Comparison of ENCODE assay signal across 8 cellular contexts in genomic region chr10:93481931-93482834, GRCh38. TPM values are rescaled to one million over a fixed set of nuclear protein-coding genes. Genes with fewer than 3 reads are reported as not detected.
DNase-seq lines count a peak whose midpoint lies in the region; ATAC-seq, FAIRE-seq and TF ChIP-seq lines count a peak whose summit lies in the region.

Gene MYOF, minus strand, starts transcription at chr10:93482334. Its CDS starts 140 bp downstream, at chr10:93482194.

- H3K4me3 Mint-ChIP-seq in GM23338: peak within 1 kb of the TSS; percentile 79

- H3K9me3 Mint-ChIP-seq in GM23338: no peaks in the 10 kb centered on the region

- H3K4me3 ChIP-seq in GM23338: peak within 1 kb of the TSS; percentile 55
- H3K4me3 ChIP-seq in SU-DHL-6 (ENCODE audit: insufficient read depth, low read length, poor library complexity, severe bottlenecking): peak within 1 kb of the TSS; percentile 40
- H3K4me3 ChIP-seq in body of pancreas: peak within 1 kb of the TSS; percentile 15 to 52

- no peaks in the 10 kb centered on the region for H3K9me2 ChIP-seq in GM23338 (ENCODE audit: insufficient read depth)
- H3K9me2 ChIP-seq in SU-DHL-6 (replicated peaks; ENCODE audit: insufficient read depth, low read length): no peaks in the 10 kb centered on the region

- H3K27ac ChIP-seq in GM23338 (ENCODE audit: low read depth): no peak within 1 kb of the TSS
- H3K27ac ChIP-seq in SU-DHL-6 (ENCODE audit: low read depth, low read length): no peak within 1 kb of the TSS
- H3K27ac ChIP-seq in body of pancreas: peak within 1 kb of the TSS; percentile 37 to 82 (median 73)

- H3K27me3 ChIP-seq in GM23338 (ENCODE audit: insufficient read depth) (peaks cover 17% of the 10 kb centered on the region), SU-DHL-6 (ENCODE audit: low read length) (no peaks in the 10 kb centered on the region), body of pancreas (no peaks in the 10 kb centered on the region)

- peak within 1 kb of the TSS; percentile 87 for H3K9ac ChIP-seq in ES-I3 (ENCODE audit: low read depth, low read length)
- H3K9ac ChIP-seq in SU-DHL-6 (ENCODE audit: low read length): peak within 1 kb of the TSS; percentile 20; the same call in 1 of the 2 replicates

- no peaks in the 10 kb centered on the region for H4K20me1 ChIP-seq in GM23338 (replicated peaks; ENCODE audit: insufficient read depth)
- H4K20me1 ChIP-seq in SU-DHL-6 (ENCODE audit: low read depth, low read length): no peaks in the 10 kb centered on the region

- WGBS in body of pancreas, 2 donors: 1% methylated on average over 31 of the region's 31 CpGs

- H3K9me3 ChIP-seq in ES-I3 (ENCODE audit: control insufficient read depth, insufficient read depth, low read length) (no peaks in the 10 kb centered on the region), SU-DHL-6 (ENCODE audit: insufficient read depth, low read length) (no peaks in the 10 kb centered on the region), body of pancreas (no peaks in the 10 kb centered on the region)

- DNase-seq in GM23338 (ENCODE audit: low spot score) (peak; percentile 86), M059J (ENCODE audit: low read depth) (peak; percentile 94), body of pancreas (peak; percentile 54 to 71 (median 64)), hepatic stellate cell (ENCODE audit: low spot score) (peak; percentile 57), putamen (ENCODE audit: low spot score) (peak; percentile 47), HTR-8/SVneo (ENCODE audit: insufficient read length, low spot score) (no peak)

- H2AFZ ChIP-seq in GM23338 (peak within 1 kb of the TSS; percentile 56), SU-DHL-6 (ENCODE audit: low read depth, low read length, severe bottlenecking) (peak within 1 kb of the TSS; percentile 38)

- TF ChIP-seq CTCF in GM23338 (conservative IDR thresholded peaks at IDR 0.05; ENCODE audit: low read depth in 2 of 2) (peak; percentile 61 to 78), SU-DHL-6 (IDR thresholded peaks at IDR 0.05; ENCODE audit: insufficient read depth, low read length, poor library complexity, severe bottlenecking) (peak; percentile 38), body of pancreas (IDR thresholded peaks at IDR 0.05) (peak in 6 of 7 experiments; percentile 50 to 91 (median 82))

- peak; percentile 89 for ATAC-seq in GM23338
- ATAC-seq in body of pancreas: peak; percentile 89

- H3K79me2 ChIP-seq in GM23338 (replicated peaks; ENCODE audit: insufficient read depth): no peaks in the 10 kb centered on the region
- no peaks in the 10 kb centered on the region for H3K79me2 ChIP-seq in SU-DHL-6 (ENCODE audit: insufficient read depth, low read length)

- H3K4me2 ChIP-seq in GM23338: peak within 1 kb of the TSS; percentile 76
- H3K4me2 ChIP-seq in SU-DHL-6 (ENCODE audit: low read depth, low read length, poor library complexity, severe bottlenecking): peak within 1 kb of the TSS; percentile 79

- peaks cover 14% of the 10 kb centered on the region; the same call in 2 of the 3 replicates for H3K4me1 Mint-ChIP-seq in GM23338

- no peaks in the 10 kb centered on the region for H3K36me3 ChIP-seq in ES-I3 (ENCODE audit: insufficient read depth, low read length)
- H3K36me3 ChIP-seq in GM23338 (ENCODE audit: insufficient read depth): no peaks in the 10 kb centered on the region
- no peaks in the 10 kb centered on the region for H3K36me3 ChIP-seq in SU-DHL-6 (ENCODE audit: low read length)
- H3K36me3 ChIP-seq in body of pancreas (replicated peaks in 1 of 2; ENCODE audit: insufficient read depth in 1 of 2, low read depth in 2 of 2): no peaks in the 10 kb centered on the region

- intact Hi-C loops in body of pancreas (cut with DNase I): no loop called here

- H3K27ac Mint-ChIP-seq in GM23338: no peak within 1 kb of the TSS

- FAIRE-seq in HTR-8/SVneo (lab: Jason Lieb, UNC): no peak

- H3K4me1 ChIP-seq in ES-I3 (ENCODE audit: insufficient read depth, low read length): peaks cover 5% of the 10 kb centered on the region
- H3K4me1 ChIP-seq in GM23338 (ENCODE audit: insufficient read depth): peaks cover 6% of the 10 kb centered on the region; the same call in 1 of the 2 replicates
- H3K4me1 ChIP-seq in body of pancreas: peaks cover 5% of the 10 kb centered on the region

- TF ChIP-seq POLR2A in body of pancreas (IDR thresholded peaks at IDR 0.05): peak; percentile 18 to 66 (median 64)

- peaks cover 4% of the 10 kb centered on the region for H3K27me3 Mint-ChIP-seq in GM23338 (ENCODE audit: insufficient read depth, low read depth, poor library complexity)

- H3F3A ChIP-seq in GM23338 (replicated peaks; ENCODE audit: low read depth) (no peaks in the 10 kb centered on the region), SU-DHL-6 (ENCODE audit: insufficient read depth) (no peaks in the 10 kb centered on the region)

- H3K36me3 Mint-ChIP-seq in GM23338 (ENCODE audit: low read depth): no peaks in the 10 kb centered on the region

TF ChIP-seq in GM23338, 12 proteins besides CTCF, POLR2A, EP300 and RAD21 (continues in another document):
- no peak for TF ChIP-seq ZNF462 (CRISPR knock-in tag; IDR thresholded peaks at IDR 0.05)
- TF ChIP-seq POLR2AphosphoS5 (IDR thresholded peaks at IDR 0.05; ENCODE audit: low read depth): no peak
- TF ChIP-seq ETS1 (IDR thresholded peaks at IDR 0.05): no peak

RNA-seq across cellular contexts. Expression of gene MYOF, which starts in this region (rescaled TPM):
- total RNA-seq in GM23338 (2014; rRNA removed; shearing (Covaris generic)): 0.54 and 1.4 TPM in 2 replicates
- 0.45 and 0.82 TPM in 2 replicates for polyA plus RNA-seq in GM23338 (2016; fragmentation: Nextera tagmentation; extraction: Ambion mirVana)
- 80.3 and 128 TPM in 2 replicates for total RNA-seq in M059J (2014; rRNA removed; shearing (Covaris generic))
- total RNA-seq in body of pancreas: 10 to 100 TPM; 21.1 to 25.7 TPM

Comparison
In these comparisons a context has a peak if more than half of its experiments do, and no peak if none do; other contexts are left out.
1. H3K27ac ChIP-seq: peak in body of pancreas (4 of 4); none in GM23338 (single experiment) and SU-DHL-6 (single experiment).
2. Peak in every context shown above with its lines, with median percentiles within 50 percentile points of each other: H3K4me3 ChIP-seq and CTCF ChIP-seq.